1 cellular context compared by ENCODE assay signal in the genomic region with DNA sequence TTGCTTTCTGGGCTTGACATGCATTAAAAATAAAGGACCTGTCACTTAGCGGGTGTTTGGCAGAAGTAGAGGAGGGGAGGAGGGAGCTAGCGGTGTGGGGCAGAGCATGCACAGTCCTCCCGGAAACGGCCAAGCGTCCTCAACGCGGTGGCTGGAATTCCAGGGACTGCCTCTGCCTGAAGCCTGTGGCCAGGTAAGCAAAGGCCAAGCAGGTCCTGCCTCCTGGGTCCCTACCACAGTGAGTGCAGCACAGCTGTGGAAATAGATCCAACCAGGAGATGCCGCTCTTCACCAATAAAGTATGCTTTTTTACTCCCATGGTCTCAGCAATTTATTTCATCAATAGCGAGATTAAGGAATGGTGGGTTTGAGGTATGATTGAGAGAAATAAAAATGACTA.
TF ChIP-seq lines count a peak whose summit lies in the region.

No MANE protein-coding gene starts in this region.

TF ChIP-seq in H1, 55 proteins besides CTCF, POLR2A, EP300 and RAD21 (continued from another document):
- TF ChIP-seq ASH2L (IDR thresholded peaks at IDR 0.05; ENCODE audit: low read length), result no peak
